In the genomic region with DNA sequence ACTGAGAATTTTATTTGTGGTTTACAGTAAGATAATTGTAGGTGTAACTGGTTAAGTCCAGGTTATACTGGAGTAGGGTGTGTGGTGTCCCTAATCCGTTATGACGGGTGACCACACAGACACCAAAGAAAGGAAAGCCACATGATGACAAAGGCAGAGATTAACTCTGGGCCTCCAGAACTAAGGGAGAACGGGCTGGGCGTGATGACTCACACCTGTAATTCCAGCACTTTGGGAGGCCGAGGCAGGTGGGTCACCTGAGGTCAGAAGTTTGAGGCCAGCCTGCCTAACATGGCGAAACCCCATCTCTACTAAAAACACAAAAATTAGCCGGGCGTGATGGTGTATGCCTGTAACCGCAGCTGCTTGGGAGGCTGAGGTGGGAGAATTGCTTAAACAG, we compare ENCODE assay signal across 1 cellular context.
TF ChIP-seq lines count a peak whose summit lies in the region.

No MANE protein-coding gene starts in this region.

TF ChIP-seq in HepG2, 621 proteins besides CTCF, POLR2A, EP300 and RAD21 (continues in another document):
- TF ChIP-seq HMG20A (CRISPR knock-in tag; IDR thresholded peaks at IDR 0.05; ENCODE audit: borderline replicate concordance) (0 out of 2 replicates have a peak, but pooled peaks have one; percentile 13), JARID2 (CRISPR knock-in tag; IDR thresholded peaks at IDR 0.05; ENCODE audit: insufficient replicate concordance) (no peak), ATF1 (CRISPR knock-in tag; IDR thresholded peaks at IDR 0.05) (no peak), ZNF709 (CRISPR knock-in tag; IDR thresholded peaks at IDR 0.05) (no peak), MZF1 (CRISPR knock-in tag; IDR thresholded peaks at IDR 0.05; ENCODE audit: borderline replicate concordance) (no peak), ZNF17 (CRISPR knock-in tag; IDR thresholded peaks at IDR 0.05) (no peak), ZNF253 (CRISPR knock-in tag; IDR thresholded peaks at IDR 0.05; ENCODE audit: borderline replicate concordance) (no peak), ZNF101 (CRISPR knock-in tag; IDR thresholded peaks at IDR 0.05; ENCODE audit: borderline replicate concordance, low read depth) (no peak), CAMTA2 (CRISPR knock-in tag; IDR thresholded peaks at IDR 0.05; ENCODE audit: borderline replicate concordance) (no peak), ZNF430 (CRISPR knock-in tag; IDR thresholded peaks at IDR 0.05) (no peak), SMAD9 (CRISPR knock-in tag; IDR thresholded peaks at IDR 0.05) (no peak), ZEB1 (IDR thresholded peaks at IDR 0.05; ENCODE audit: insufficient replicate concordance, low read depth) (no peak), CHCHD3 (CRISPR knock-in tag; IDR thresholded peaks at IDR 0.05) (no peak), CREB1 (IDR thresholded peaks at IDR 0.05) (peak; percentile 55; the same call in 1 of the 2 replicates), CREB1 (CRISPR knock-in tag; IDR thresholded peaks at IDR 0.05) (no peak), ZNF3 (CRISPR knock-in tag; IDR thresholded peaks at IDR 0.05) (no peak), ZFP62 (CRISPR knock-in tag; IDR thresholded peaks at IDR 0.05) (no peak), ZNF678 (CRISPR knock-in tag; IDR thresholded peaks at IDR 0.05) (no peak), SOX13 (IDR thresholded peaks at IDR 0.05) (peak; percentile 67), SOX13 (CRISPR knock-in tag; conservative IDR thresholded peaks at IDR 0.05 in 1 of 2, IDR thresholded peaks at IDR 0.05 in 1 of 2) (peak in 1 of 2 experiments; percentile 67; a peak in 2 of 4 replicates), AKAP8 (CRISPR knock-in tag; IDR thresholded peaks at IDR 0.05) (no peak), ZNF614 (CRISPR knock-in tag; IDR thresholded peaks at IDR 0.05; ENCODE audit: borderline replicate concordance) (no peak), HOXA7 (CRISPR knock-in tag; IDR thresholded peaks at IDR 0.05) (no peak), CBX1 (IDR thresholded peaks at IDR 0.05; ENCODE audit: low read depth) (no peak), CBX5 (CRISPR knock-in tag; IDR thresholded peaks at IDR 0.05; ENCODE audit: borderline replicate concordance) (no peak), NBN (conservative IDR thresholded peaks at IDR 0.05) (no peak), JUND (CRISPR knock-in tag; IDR thresholded peaks at IDR 0.05) (peak; percentile 77; the same call in 1 of the 2 replicates), FOSL1 (CRISPR knock-in tag; IDR thresholded peaks at IDR 0.05; ENCODE audit: borderline replicate concordance) (peak; percentile 66)
- TF ChIP-seq, protein P1, sequence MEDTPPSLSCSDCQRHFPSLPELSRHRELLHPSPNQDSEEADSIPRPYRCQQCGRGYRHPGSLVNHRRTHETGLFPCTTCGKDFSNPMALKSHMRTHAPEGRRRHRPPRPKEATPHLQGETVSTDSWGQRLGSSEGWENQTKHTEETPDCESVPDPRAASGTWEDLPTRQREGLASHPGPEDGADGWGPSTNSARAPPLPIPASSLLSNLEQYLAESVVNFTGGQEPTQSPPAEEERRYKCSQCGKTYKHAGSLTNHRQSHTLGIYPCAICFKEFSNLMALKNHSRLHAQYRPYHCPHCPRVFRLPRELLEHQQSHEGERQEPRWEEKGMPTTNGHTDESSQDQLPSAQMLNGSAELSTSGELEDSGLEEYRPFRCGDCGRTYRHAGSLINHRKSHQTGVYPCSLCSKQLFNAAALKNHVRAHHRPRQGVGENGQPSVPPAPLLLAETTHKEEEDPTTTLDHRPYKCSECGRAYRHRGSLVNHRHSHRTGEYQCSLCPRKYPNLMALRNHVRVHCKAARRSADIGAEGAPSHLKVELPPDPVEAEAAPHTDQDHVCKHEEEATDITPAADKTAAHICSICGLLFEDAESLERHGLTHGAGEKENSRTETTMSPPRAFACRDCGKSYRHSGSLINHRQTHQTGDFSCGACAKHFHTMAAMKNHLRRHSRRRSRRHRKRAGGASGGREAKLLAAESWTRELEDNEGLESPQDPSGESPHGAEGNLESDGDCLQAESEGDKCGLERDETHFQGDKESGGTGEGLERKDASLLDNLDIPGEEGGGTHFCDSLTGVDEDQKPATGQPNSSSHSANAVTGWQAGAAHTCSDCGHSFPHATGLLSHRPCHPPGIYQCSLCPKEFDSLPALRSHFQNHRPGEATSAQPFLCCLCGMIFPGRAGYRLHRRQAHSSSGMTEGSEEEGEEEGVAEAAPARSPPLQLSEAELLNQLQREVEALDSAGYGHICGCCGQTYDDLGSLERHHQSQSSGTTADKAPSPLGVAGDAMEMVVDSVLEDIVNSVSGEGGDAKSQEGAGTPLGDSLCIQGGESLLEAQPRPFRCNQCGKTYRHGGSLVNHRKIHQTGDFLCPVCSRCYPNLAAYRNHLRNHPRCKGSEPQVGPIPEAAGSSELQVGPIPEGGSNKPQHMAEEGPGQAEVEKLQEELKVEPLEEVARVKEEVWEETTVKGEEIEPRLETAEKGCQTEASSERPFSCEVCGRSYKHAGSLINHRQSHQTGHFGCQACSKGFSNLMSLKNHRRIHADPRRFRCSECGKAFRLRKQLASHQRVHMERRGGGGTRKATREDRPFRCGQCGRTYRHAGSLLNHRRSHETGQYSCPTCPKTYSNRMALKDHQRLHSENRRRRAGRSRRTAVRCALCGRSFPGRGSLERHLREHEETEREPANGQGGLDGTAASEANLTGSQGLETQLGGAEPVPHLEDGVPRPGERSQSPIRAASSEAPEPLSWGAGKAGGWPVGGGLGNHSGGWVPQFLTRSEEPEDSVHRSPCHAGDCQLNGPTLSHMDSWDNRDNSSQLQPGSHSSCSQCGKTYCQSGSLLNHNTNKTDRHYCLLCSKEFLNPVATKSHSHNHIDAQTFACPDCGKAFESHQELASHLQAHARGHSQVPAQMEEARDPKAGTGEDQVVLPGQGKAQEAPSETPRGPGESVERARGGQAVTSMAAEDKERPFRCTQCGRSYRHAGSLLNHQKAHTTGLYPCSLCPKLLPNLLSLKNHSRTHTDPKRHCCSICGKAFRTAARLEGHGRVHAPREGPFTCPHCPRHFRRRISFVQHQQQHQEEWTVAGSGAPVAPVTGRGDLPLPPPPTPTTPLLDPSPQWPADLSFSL (CRISPR knock-in tag; IDR thresholded peaks at IDR 0.05): no peak
- TF ChIP-seq, protein P2, sequence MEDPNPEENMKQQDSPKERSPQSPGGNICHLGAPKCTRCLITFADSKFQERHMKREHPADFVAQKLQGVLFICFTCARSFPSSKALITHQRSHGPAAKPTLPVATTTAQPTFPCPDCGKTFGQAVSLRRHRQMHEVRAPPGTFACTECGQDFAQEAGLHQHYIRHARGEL (CRISPR knock-in tag; IDR thresholded peaks at IDR 0.05): no peak
- TF ChIP-seq, protein P3, sequence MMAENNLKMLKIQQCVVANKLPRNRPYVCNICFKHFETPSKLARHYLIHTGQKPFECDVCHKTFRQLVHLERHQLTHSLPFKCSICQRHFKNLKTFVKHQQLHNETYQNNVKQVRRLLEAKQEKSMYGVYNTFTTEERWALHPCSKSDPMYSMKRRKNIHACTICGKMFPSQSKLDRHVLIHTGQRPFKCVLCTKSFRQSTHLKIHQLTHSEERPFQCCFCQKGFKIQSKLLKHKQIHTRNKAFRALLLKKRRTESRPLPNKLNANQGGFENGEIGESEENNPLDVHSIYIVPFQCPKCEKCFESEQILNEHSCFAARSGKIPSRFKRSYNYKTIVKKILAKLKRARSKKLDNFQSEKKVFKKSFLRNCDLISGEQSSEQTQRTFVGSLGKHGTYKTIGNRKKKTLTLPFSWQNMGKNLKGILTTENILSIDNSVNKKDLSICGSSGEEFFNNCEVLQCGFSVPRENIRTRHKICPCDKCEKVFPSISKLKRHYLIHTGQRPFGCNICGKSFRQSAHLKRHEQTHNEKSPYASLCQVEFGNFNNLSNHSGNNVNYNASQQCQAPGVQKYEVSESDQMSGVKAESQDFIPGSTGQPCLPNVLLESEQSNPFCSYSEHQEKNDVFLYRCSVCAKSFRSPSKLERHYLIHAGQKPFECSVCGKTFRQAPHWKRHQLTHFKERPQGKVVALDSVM (CRISPR knock-in tag; IDR thresholded peaks at IDR 0.05): peak; percentile 54
- TF ChIP-seq, protein P4, sequence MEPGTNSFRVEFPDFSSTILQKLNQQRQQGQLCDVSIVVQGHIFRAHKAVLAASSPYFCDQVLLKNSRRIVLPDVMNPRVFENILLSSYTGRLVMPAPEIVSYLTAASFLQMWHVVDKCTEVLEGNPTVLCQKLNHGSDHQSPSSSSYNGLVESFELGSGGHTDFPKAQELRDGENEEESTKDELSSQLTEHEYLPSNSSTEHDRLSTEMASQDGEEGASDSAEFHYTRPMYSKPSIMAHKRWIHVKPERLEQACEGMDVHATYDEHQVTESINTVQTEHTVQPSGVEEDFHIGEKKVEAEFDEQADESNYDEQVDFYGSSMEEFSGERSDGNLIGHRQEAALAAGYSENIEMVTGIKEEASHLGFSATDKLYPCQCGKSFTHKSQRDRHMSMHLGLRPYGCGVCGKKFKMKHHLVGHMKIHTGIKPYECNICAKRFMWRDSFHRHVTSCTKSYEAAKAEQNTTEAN (CRISPR knock-in tag; conservative IDR thresholded peaks at IDR 0.05): no peak
- TF ChIP-seq, protein P5, sequence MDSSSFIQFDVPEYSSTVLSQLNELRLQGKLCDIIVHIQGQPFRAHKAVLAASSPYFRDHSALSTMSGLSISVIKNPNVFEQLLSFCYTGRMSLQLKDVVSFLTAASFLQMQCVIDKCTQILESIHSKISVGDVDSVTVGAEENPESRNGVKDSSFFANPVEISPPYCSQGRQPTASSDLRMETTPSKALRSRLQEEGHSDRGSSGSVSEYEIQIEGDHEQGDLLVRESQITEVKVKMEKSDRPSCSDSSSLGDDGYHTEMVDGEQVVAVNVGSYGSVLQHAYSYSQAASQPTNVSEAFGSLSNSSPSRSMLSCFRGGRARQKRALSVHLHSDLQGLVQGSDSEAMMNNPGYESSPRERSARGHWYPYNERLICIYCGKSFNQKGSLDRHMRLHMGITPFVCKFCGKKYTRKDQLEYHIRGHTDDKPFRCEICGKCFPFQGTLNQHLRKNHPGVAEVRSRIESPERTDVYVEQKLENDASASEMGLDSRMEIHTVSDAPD (CRISPR knock-in tag; IDR thresholded peaks at IDR 0.05): no peak
- TF ChIP-seq, protein P6, sequence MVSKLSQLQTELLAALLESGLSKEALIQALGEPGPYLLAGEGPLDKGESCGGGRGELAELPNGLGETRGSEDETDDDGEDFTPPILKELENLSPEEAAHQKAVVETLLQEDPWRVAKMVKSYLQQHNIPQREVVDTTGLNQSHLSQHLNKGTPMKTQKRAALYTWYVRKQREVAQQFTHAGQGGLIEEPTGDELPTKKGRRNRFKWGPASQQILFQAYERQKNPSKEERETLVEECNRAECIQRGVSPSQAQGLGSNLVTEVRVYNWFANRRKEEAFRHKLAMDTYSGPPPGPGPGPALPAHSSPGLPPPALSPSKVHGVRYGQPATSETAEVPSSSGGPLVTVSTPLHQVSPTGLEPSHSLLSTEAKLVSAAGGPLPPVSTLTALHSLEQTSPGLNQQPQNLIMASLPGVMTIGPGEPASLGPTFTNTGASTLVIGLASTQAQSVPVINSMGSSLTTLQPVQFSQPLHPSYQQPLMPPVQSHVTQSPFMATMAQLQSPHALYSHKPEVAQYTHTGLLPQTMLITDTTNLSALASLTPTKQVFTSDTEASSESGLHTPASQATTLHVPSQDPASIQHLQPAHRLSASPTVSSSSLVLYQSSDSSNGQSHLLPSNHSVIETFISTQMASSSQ (IDR thresholded peaks at IDR 0.05; ENCODE audit: low read depth): no peak
- TF ChIP-seq, protein P6 (CRISPR knock-in tag; IDR thresholded peaks at IDR 0.05; ENCODE audit: borderline replicate concordance): no peak
- TF ChIP-seq, protein P7, sequence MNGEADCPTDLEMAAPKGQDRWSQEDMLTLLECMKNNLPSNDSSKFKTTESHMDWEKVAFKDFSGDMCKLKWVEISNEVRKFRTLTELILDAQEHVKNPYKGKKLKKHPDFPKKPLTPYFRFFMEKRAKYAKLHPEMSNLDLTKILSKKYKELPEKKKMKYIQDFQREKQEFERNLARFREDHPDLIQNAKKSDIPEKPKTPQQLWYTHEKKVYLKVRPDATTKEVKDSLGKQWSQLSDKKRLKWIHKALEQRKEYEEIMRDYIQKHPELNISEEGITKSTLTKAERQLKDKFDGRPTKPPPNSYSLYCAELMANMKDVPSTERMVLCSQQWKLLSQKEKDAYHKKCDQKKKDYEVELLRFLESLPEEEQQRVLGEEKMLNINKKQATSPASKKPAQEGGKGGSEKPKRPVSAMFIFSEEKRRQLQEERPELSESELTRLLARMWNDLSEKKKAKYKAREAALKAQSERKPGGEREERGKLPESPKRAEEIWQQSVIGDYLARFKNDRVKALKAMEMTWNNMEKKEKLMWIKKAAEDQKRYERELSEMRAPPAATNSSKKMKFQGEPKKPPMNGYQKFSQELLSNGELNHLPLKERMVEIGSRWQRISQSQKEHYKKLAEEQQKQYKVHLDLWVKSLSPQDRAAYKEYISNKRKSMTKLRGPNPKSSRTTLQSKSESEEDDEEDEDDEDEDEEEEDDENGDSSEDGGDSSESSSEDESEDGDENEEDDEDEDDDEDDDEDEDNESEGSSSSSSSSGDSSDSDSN (CRISPR knock-in tag; IDR thresholded peaks at IDR 0.05): no peak
- TF ChIP-seq, protein P8, sequence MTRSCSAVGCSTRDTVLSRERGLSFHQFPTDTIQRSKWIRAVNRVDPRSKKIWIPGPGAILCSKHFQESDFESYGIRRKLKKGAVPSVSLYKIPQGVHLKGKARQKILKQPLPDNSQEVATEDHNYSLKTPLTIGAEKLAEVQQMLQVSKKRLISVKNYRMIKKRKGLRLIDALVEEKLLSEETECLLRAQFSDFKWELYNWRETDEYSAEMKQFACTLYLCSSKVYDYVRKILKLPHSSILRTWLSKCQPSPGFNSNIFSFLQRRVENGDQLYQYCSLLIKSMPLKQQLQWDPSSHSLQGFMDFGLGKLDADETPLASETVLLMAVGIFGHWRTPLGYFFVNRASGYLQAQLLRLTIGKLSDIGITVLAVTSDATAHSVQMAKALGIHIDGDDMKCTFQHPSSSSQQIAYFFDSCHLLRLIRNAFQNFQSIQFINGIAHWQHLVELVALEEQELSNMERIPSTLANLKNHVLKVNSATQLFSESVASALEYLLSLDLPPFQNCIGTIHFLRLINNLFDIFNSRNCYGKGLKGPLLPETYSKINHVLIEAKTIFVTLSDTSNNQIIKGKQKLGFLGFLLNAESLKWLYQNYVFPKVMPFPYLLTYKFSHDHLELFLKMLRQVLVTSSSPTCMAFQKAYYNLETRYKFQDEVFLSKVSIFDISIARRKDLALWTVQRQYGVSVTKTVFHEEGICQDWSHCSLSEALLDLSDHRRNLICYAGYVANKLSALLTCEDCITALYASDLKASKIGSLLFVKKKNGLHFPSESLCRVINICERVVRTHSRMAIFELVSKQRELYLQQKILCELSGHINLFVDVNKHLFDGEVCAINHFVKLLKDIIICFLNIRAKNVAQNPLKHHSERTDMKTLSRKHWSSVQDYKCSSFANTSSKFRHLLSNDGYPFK (CRISPR knock-in tag; IDR thresholded peaks at IDR 0.05; ENCODE audit: borderline replicate concordance): no peak
